22 cellular contexts compared by ENCODE assay signal in the genomic region with DNA sequence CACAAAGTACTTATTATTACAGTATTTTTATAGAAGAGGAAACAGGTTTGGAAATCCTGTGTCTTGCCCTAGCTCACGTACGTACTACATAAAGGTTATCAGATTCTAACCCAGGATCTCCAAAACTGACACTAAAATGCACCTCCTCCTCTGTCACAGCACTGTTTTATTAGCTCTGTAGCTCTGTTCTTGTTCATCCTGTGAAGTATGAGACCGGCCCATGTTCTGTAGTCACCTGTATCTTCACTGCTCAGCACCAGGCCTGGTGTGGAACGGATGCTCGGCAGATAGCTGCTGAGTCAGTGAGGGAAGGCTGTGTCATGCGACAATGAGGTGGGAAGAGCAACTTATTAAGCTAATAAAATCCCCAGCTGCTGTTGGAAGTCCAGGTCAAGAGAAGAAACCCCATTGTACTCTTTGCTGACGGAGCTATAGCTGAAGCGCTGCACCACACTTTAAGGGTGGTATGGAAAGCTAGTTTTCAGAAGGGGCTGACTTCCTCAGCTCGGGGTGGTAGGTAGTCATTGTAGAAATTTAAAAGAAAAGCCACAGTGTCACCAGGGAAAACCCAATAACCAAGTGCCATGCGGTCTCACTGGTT. TPM values are rescaled to one million over a fixed set of nuclear protein-coding genes. Genes with fewer than 3 reads are reported as not detected.
A peak's percentile ranks its signal among the peaks of the same experiment; 100 is the strongest.
DNase-seq lines count a peak whose midpoint lies in the region; ATAC-seq and TF ChIP-seq lines count a peak whose summit lies in the region.
"Had no signal": no experiment of that assay in that cellular context is flagged by ENCODE, and none has a peak within 500 bp of the region (broad histone marks: within the 10 kb centered on the region; RNA-seq: fewer than 3 reads in every experiment).

No MANE protein-coding gene starts in this region.

- H3K79me2 ChIP-seq in GM23338 (replicated peaks; ENCODE audit: insufficient read depth): no peaks in the 10 kb centered on the region

- H3K27me3 Mint-ChIP-seq in activated naive CD4-positive, alpha-beta T cell treated with anti-CD3 and anti-CD28 coated beads for 36 hours (ENCODE audit: low read depth): no peaks in the 10 kb centered on the region
- H3K27me3 Mint-ChIP-seq in GM23338 (ENCODE audit: insufficient read depth, low read depth, poor library complexity): peaks cover 3% of the 10 kb centered on the region
- H3K27me3 Mint-ChIP-seq in activated CD8-positive, alpha-beta T cell treated with anti-CD3 and anti-CD28 coated beads, Interleukin-2, amount 10 ng/mL, durations not matched to agents 7 days and 5 days (ENCODE audit: low read depth): peaks cover 4% of the 10 kb centered on the region
- H3K27me3 Mint-ChIP-seq in stimulated activated memory B cell treated with anti-CD40 and anti-IgM and Interleukin-4, amounts not matched to agents 10 μg/mL and 1 μg/mL and 100 μg/mL, for 72 hours: no peaks in the 10 kb centered on the region

- H3K9me2 ChIP-seq in GM23338 (ENCODE audit: insufficient read depth): no peaks in the 10 kb centered on the region

- ATAC-seq in activated naive CD4-positive, alpha-beta T cell treated with anti-CD3 and anti-CD28 coated beads, Interleukin-2, amount 50 U/mL, for 72 hours: no peak
- ATAC-seq in GM23338: no peak
- ATAC-seq in activated CD8-positive, alpha-beta T cell treated with anti-CD3 and anti-CD28 coated beads, Interleukin-2, amount 10 ng/mL, durations not matched to agents 7 days and 5 days: peak; percentile 33
- ATAC-seq in stimulated activated memory B cell treated with anti-CD40 and anti-IgM and Interleukin-4, amounts not matched to agents 10 μg/mL and 1 μg/mL and 100 μg/mL, for 72 hours: peak; percentile 82
- ATAC-seq: HCT116, sciatic nerve, upper lobe of right lung had no signal

- POLR2A ChIA-PET in activated CD8-positive, alpha-beta T cell treated with anti-CD3 and anti-CD28 coated beads, Interleukin-2, amount 10 ng/mL, durations not matched to agents 7 days and 5 days (lab: Charles Lee): interaction anchor here (1.2 to 3.4 kb wide), 3 partner anchors 25 to 50 kb away, joined by 3 to 16 read pairs (median 4); no protein-coding TSS in a partner anchor

- H3F3A ChIP-seq in GM23338 (replicated peaks; ENCODE audit: low read depth): no peaks in the 10 kb centered on the region

- peaks cover 6% of the 10 kb centered on the region for H3K4me1 Mint-ChIP-seq in activated naive CD4-positive, alpha-beta T cell treated with anti-CD3 and anti-CD28 coated beads for 36 hours (ENCODE audit: low read depth)
- H3K4me1 Mint-ChIP-seq in GM23338: peaks cover 5% of the 10 kb centered on the region; the same call in 1 of the 3 replicates
- H3K4me1 Mint-ChIP-seq in activated CD8-positive, alpha-beta T cell treated with anti-CD3 and anti-CD28 coated beads, Interleukin-2, amount 10 ng/mL, durations not matched to agents 7 days and 5 days (ENCODE audit: low read depth): peaks cover 13% of the 10 kb centered on the region
- peaks cover 22% of the 10 kb centered on the region for H3K4me1 Mint-ChIP-seq in stimulated activated memory B cell treated with anti-CD40 and anti-IgM and Interleukin-4, amounts not matched to agents 10 μg/mL and 1 μg/mL and 100 μg/mL, for 72 hours

- no peaks in the 10 kb centered on the region for H4K20me1 ChIP-seq in GM23338 (replicated peaks; ENCODE audit: insufficient read depth)

- no peak overlapping the region for H3K4me3 Mint-ChIP-seq in activated naive CD4-positive, alpha-beta T cell treated with anti-CD3 and anti-CD28 coated beads for 36 hours
- no peak overlapping the region for H3K4me3 Mint-ChIP-seq in GM23338
- H3K4me3 Mint-ChIP-seq in activated CD8-positive, alpha-beta T cell treated with anti-CD3 and anti-CD28 coated beads, Interleukin-2, amount 10 ng/mL, durations not matched to agents 7 days and 5 days: no peak overlapping the region
- peak overlapping the region; percentile 29 for H3K4me3 Mint-ChIP-seq in stimulated activated memory B cell treated with anti-CD40 and anti-IgM and Interleukin-4, amounts not matched to agents 10 μg/mL and 1 μg/mL and 100 μg/mL, for 72 hours
- H3K4me3 Mint-ChIP-seq: mesothelial cell of epicardium had no signal

- no peak overlapping the region for H3K27ac Mint-ChIP-seq in activated naive CD4-positive, alpha-beta T cell treated with anti-CD3 and anti-CD28 coated beads for 36 hours
- peak overlapping the region in 1 of 2 donors; percentile 14 for H3K27ac Mint-ChIP-seq in activated naive CD4-positive, alpha-beta T cell treated with anti-CD3 and anti-CD28 coated beads, Interleukin-2, amount 50 U/mL, for 72 hours
- no peak overlapping the region for H3K27ac Mint-ChIP-seq in GM23338
- peak overlapping the region; percentile 37 for H3K27ac Mint-ChIP-seq in activated CD8-positive, alpha-beta T cell treated with anti-CD3 and anti-CD28 coated beads, Interleukin-2, amount 10 ng/mL, durations not matched to agents 7 days and 5 days
- peak overlapping the region; percentile 69 for H3K27ac Mint-ChIP-seq in stimulated activated memory B cell treated with anti-CD40 and anti-IgM and Interleukin-4, amounts not matched to agents 10 μg/mL and 1 μg/mL and 100 μg/mL, for 72 hours
- H3K27ac Mint-ChIP-seq: mesothelial cell of epicardium had no signal

- H3K4me1 ChIP-seq in GM23338 (ENCODE audit: insufficient read depth): no peaks in the 10 kb centered on the region
- H3K4me1 ChIP-seq: colonic mucosa had no signal

- H2AFZ ChIP-seq in GM23338: peak overlapping the region; percentile 88; the same call in 1 of the 2 replicates

- no peak for TF ChIP-seq CTCF in GM23338 (conservative IDR thresholded peaks at IDR 0.05; ENCODE audit: low read depth in 2 of 2)

- no peaks in the 10 kb centered on the region for H3K36me3 Mint-ChIP-seq in activated naive CD4-positive, alpha-beta T cell treated with anti-CD3 and anti-CD28 coated beads for 36 hours (ENCODE audit: low read depth)
- no peaks in the 10 kb centered on the region for H3K36me3 Mint-ChIP-seq in activated naive CD4-positive, alpha-beta T cell treated with anti-CD3 and anti-CD28 coated beads, Interleukin-2, amount 50 U/mL, for 72 hours
- H3K36me3 Mint-ChIP-seq in GM23338 (ENCODE audit: low read depth): no peaks in the 10 kb centered on the region
- no peaks in the 10 kb centered on the region for H3K36me3 Mint-ChIP-seq in activated CD8-positive, alpha-beta T cell treated with anti-CD3 and anti-CD28 coated beads, Interleukin-2, amount 10 ng/mL, durations not matched to agents 7 days and 5 days (ENCODE audit: low read depth)
- no peaks in the 10 kb centered on the region for H3K36me3 Mint-ChIP-seq in stimulated activated memory B cell treated with anti-CD40 and anti-IgM and Interleukin-4, amounts not matched to agents 10 μg/mL and 1 μg/mL and 100 μg/mL, for 72 hours
- H3K36me3 Mint-ChIP-seq: mesothelial cell of epicardium had no signal

- DNase-seq in activated naive CD4-positive, alpha-beta T cell treated with anti-CD3 and anti-CD28 coated beads for 36 hours: peak; percentile 17
- no peak for DNase-seq in activated naive CD4-positive, alpha-beta T cell treated with anti-CD3 and anti-CD28 coated beads, Interleukin-2, amount 50 U/mL, for 72 hours (ENCODE audit: low spot score in 2 of 2)
- DNase-seq in GM23338 (ENCODE audit: low spot score) (no peak), GM03348 (ENCODE audit: low spot score) (no peak), SW 1271 (lab: John Stamatoyannopoulos, UW) (no peak)
- DNase-seq in activated CD8-positive, alpha-beta T cell treated with anti-CD3 and anti-CD28 coated beads, Interleukin-2, amount 10 ng/mL, durations not matched to agents 7 days and 5 days: no peak
- no peak for DNase-seq in stimulated activated CD8-positive, alpha-beta memory T cell treated with anti-CD3 and anti-CD28 coated beads, Interleukin-4, amount 100 ng/mL, for 48 hours
- DNase-seq: activated CD4-positive, alpha-beta T cell treated with anti-CD3 and anti-CD28 coated beads for 1 hour; aorta; Calu3; colonic mucosa; NCI-H187 treated with DMSO at 0.1 percent for 48 hours; NCI-H69; nucleus accumbens; stimulated activated CD4-positive, alpha-beta T cell treated with anti-CD3 and anti-CD28 coated beads, Interleukin-4, amount 100 ng/mL, for 1 hour; T-helper 1 cell; upper lobe of right lung had no signal

- H3K36me3 ChIP-seq in GM23338 (ENCODE audit: insufficient read depth): no peaks in the 10 kb centered on the region
- H3K36me3 ChIP-seq: colonic mucosa, upper lobe of right lung had no signal

- no peaks in the 10 kb centered on the region for H3K27me3 ChIP-seq in GM23338 (ENCODE audit: insufficient read depth)
- H3K27me3 ChIP-seq: colonic mucosa, upper lobe of right lung had no signal

- H3K9me3 Mint-ChIP-seq in activated naive CD4-positive, alpha-beta T cell treated with anti-CD3 and anti-CD28 coated beads for 36 hours: no peaks in the 10 kb centered on the region
- H3K9me3 Mint-ChIP-seq in activated naive CD4-positive, alpha-beta T cell treated with anti-CD3 and anti-CD28 coated beads, Interleukin-2, amount 50 U/mL, for 72 hours: no peaks in the 10 kb centered on the region
- H3K9me3 Mint-ChIP-seq in GM23338: no peaks in the 10 kb centered on the region; the same call in 2 of the 3 replicates
- H3K9me3 Mint-ChIP-seq in activated CD8-positive, alpha-beta T cell treated with anti-CD3 and anti-CD28 coated beads, Interleukin-2, amount 10 ng/mL, durations not matched to agents 7 days and 5 days (ENCODE audit: insufficient read depth): no peaks in the 10 kb centered on the region
- no peaks in the 10 kb centered on the region for H3K9me3 Mint-ChIP-seq in stimulated activated memory B cell treated with anti-CD40 and anti-IgM and Interleukin-4, amounts not matched to agents 10 μg/mL and 1 μg/mL and 100 μg/mL, for 72 hours
- H3K9me3 Mint-ChIP-seq: mesothelial cell of epicardium had no signal

- no peak overlapping the region for H3K4me2 ChIP-seq in GM23338

- H3K4me3 ChIP-seq in GM23338: no peak overlapping the region
- H3K4me3 ChIP-seq: colonic mucosa, upper lobe of right lung had no signal

- no peak overlapping the region for H3K27ac ChIP-seq in GM23338 (ENCODE audit: low read depth)
- H3K27ac ChIP-seq: colonic mucosa, epithelial cell of prostate, upper lobe of right lung had no signal

- intact Hi-C loops in activated naive CD4-positive, alpha-beta T cell treated with anti-CD3 and anti-CD28 coated beads for 36 hours (cut with micrococcal nuclease): no loop called here

- CTCF ChIA-PET in activated naive CD4-positive, alpha-beta T cell treated with anti-CD3 and anti-CD28 coated beads for 36 hours (lab: Charles Lee): interaction anchor here (1.2 to 1.6 kb wide), 2 partner anchors 26 to 45 kb away, joined by 4 read pairs; no protein-coding TSS in a partner anchor
- CTCF ChIA-PET in activated CD8-positive, alpha-beta T cell treated with anti-CD3 and anti-CD28 coated beads, Interleukin-2, amount 10 ng/mL, durations not matched to agents 7 days and 5 days (lab: Charles Lee): interaction anchor here (0.9 to 1.2 kb wide), 3 partner anchors 12 to 25 kb away, joined by 3 to 4 read pairs (median 3); no protein-coding TSS in a partner anchor

RNA-seq across cellular contexts. Expression of gene BCL2A1, which starts 22.8 kb away (rescaled TPM):
- total RNA-seq in activated naive CD4-positive, alpha-beta T cell treated with anti-CD3 and anti-CD28 coated beads for 36 hours: 10 to 100 TPM; 79.1 to 88.7 TPM
- 10 to 100 TPM; 50.4 to 79.8 TPM for total RNA-seq in activated naive CD4-positive, alpha-beta T cell treated with anti-CD3 and anti-CD28 coated beads, Interleukin-2, amount 50 U/mL, for 72 hours
- not detected in 2 replicates for total RNA-seq in GM23338 (2014; rRNA removed; shearing (Covaris generic))
- polyA plus RNA-seq in GM23338 (2016; fragmentation: Nextera tagmentation; extraction: Ambion mirVana): 0.28 TPM in 1 of 2 replicates, not detected in the other
- total RNA-seq in activated CD8-positive, alpha-beta T cell treated with anti-CD3 and anti-CD28 coated beads, Interleukin-2, amount 10 ng/mL, durations not matched to agents 7 days and 5 days: 10 to 100 TPM; 23.1 to 26.3 TPM
- total RNA-seq: Calu3 had no signal

RNA-seq across cellular contexts. Expression of gene MTHFS, which starts 51.4 kb away (rescaled TPM):
- total RNA-seq in activated naive CD4-positive, alpha-beta T cell treated with anti-CD3 and anti-CD28 coated beads for 36 hours: 10 to 100 TPM; 44.8 to 47.0 TPM
- 10 to 100 TPM; 23.4 to 40.9 TPM for total RNA-seq in activated naive CD4-positive, alpha-beta T cell treated with anti-CD3 and anti-CD28 coated beads, Interleukin-2, amount 50 U/mL, for 72 hours
- total RNA-seq in GM23338 (2014; rRNA removed; shearing (Covaris generic)): 33.2 and 36.4 TPM in 2 replicates
- 62.0 and 72.4 TPM in 2 replicates for polyA plus RNA-seq in GM23338 (2016; fragmentation: Nextera tagmentation; extraction: Ambion mirVana)
- 10 to 100 TPM; 37.0 to 41.3 TPM for total RNA-seq in activated CD8-positive, alpha-beta T cell treated with anti-CD3 and anti-CD28 coated beads, Interleukin-2, amount 10 ng/mL, durations not matched to agents 7 days and 5 days

Comparison
In these comparisons a context has a peak if more than half of its experiments do, and no peak if none do; other contexts are left out.
1. H3K27ac Mint-ChIP-seq: peak in activated CD8-positive, alpha-beta T cell treated with anti-CD3 and anti-CD28 coated beads, Interleukin-2, amount 10 ng/mL, durations not matched to agents 7 days and 5 days (single experiment) and stimulated activated memory B cell treated with anti-CD40 and anti-IgM and Interleukin-4, amounts not matched to agents 10 μg/mL and 1 μg/mL and 100 μg/mL, for 72 hours (single experiment); none in activated naive CD4-positive, alpha-beta T cell treated with anti-CD3 and anti-CD28 coated beads for 36 hours (single experiment) and GM23338 (single experiment).
2. ATAC-seq: peak in activated CD8-positive, alpha-beta T cell treated with anti-CD3 and anti-CD28 coated beads, Interleukin-2, amount 10 ng/mL, durations not matched to agents 7 days and 5 days (single experiment) and stimulated activated memory B cell treated with anti-CD40 and anti-IgM and Interleukin-4, amounts not matched to agents 10 μg/mL and 1 μg/mL and 100 μg/mL, for 72 hours (single experiment); none in activated naive CD4-positive, alpha-beta T cell treated with anti-CD3 and anti-CD28 coated beads, Interleukin-2, amount 50 U/mL, for 72 hours (0 of 2) and GM23338 (single experiment).
3. RNA of gene BCL2A1, which starts 22.8 kb away (total RNA-seq): 79.1 to 88.7 TPM in activated naive CD4-positive, alpha-beta T cell treated with anti-CD3 and anti-CD28 coated beads for 36 hours, 50.4 to 79.8 TPM in activated naive CD4-positive, alpha-beta T cell treated with anti-CD3 and anti-CD28 coated beads, Interleukin-2, amount 50 U/mL, for 72 hours and 23.1 to 26.3 TPM in activated CD8-positive, alpha-beta T cell treated with anti-CD3 and anti-CD28 coated beads, Interleukin-2, amount 10 ng/mL, durations not matched to agents 7 days and 5 days; not detected in GM23338; every median in the first group is over 10 times any median in the second.